Comparison of ENCODE assay signal across 9 cellular contexts in the genomic region with DNA sequence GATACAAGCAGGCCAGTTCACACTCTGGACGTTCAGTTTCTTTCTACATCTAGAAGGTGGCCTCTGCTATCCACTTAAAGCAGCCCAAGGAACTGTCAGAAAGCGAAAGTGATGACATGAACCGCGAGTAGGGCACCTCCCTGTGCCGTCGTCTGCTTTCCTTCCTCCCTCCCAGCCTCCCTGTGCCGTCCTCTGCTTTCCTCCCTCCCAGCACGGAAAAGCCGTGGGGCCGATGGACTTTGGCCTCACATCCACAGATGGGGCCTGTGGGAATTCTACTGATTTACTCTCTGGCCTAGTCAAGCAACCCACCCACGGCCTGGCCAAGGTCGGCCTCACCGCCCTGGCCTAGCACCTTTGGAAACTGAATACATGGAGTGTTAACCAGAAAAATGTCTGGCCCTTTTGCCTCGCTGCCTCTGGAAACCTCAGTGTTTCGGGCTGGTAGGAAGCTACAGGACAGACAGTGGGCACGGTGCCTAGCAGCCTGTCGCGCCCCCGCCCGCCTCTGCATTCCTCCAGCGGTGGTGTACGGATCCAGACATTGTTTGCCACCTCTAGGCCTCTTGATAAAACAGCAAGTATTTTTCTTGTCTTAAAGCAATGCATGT. TPM values are rescaled to one million over a fixed set of nuclear protein-coding genes. Genes with fewer than 3 reads are reported as not detected.
DNase-seq lines count a peak whose midpoint lies in the region; ATAC-seq and TF ChIP-seq lines count a peak whose summit lies in the region.
"Had no signal": no experiment of that assay in that cellular context is flagged by ENCODE, and none has a peak within 500 bp of the region (broad histone marks: within the 10 kb centered on the region; RNA-seq: fewer than 3 reads in every experiment).

No MANE protein-coding gene starts in this region.

- peak; percentile 26 for ATAC-seq in stimulated activated naive CD8-positive, alpha-beta T cell treated with anti-CD3 and anti-CD28 coated beads, Interleukin-15, amount 100 ng/mL, for 72 hours
- ATAC-seq in GM18511 (IDR thresholded peaks at IDR 0.05; ENCODE audit: unreplicated experiment): no peak

- TF ChIP-seq CTCF in GM10266 (IDR thresholded peaks at IDR 0.05; ENCODE audit: control insufficient read depth, insufficient read depth, low read depth, missing control alignments): no peak

- DNase-seq in activated naive CD4-positive, alpha-beta T cell treated with Interleukin-2 at 50 U/mL for 16 hours: peak; percentile 54
- no peak for DNase-seq in activated naive CD4-positive, alpha-beta T cell treated with anti-CD3 and anti-CD28 coated beads for 36 hours
- DNase-seq in immature natural killer cell (peak in 1 of 3 donors; percentile 27), GM10266 (ENCODE audit: extremely low spot score) (no peak), NK-92 (lab: John Stamatoyannopoulos, UW; ENCODE audit: unreplicated experiment) (no peak)
- no peak for DNase-seq in stimulated activated naive CD8-positive, alpha-beta T cell treated with anti-CD3 and anti-CD28 coated beads, Interleukin-15, amount 100 ng/mL, for 72 hours

- no peak overlapping the region for H3K27ac Mint-ChIP-seq in activated naive CD4-positive, alpha-beta T cell treated with anti-CD3 and anti-CD28 coated beads for 36 hours
- peak overlapping the region; percentile 75 to 84 (median 82) for H3K27ac Mint-ChIP-seq in immature natural killer cell
- no peak overlapping the region for H3K27ac Mint-ChIP-seq in stimulated activated naive CD8-positive, alpha-beta T cell treated with anti-CD3 and anti-CD28 coated beads, Interleukin-15, amount 100 ng/mL, for 72 hours

- no peaks in the 10 kb centered on the region for H3K27me3 Mint-ChIP-seq in activated naive CD4-positive, alpha-beta T cell treated with anti-CD3 and anti-CD28 coated beads for 36 hours (ENCODE audit: low read depth)
- no peaks in the 10 kb centered on the region for H3K27me3 Mint-ChIP-seq in immature natural killer cell (ENCODE audit: low read depth in 3 of 3)
- H3K27me3 Mint-ChIP-seq in stimulated activated naive CD8-positive, alpha-beta T cell treated with anti-CD3 and anti-CD28 coated beads, Interleukin-15, amount 100 ng/mL, for 72 hours: no peaks in the 10 kb centered on the region

- peak overlapping the region; percentile 3 for H3K27ac ChIP-seq in adipose tissue (ENCODE audit: low read depth, low read length)
- H3K27ac ChIP-seq: C4-2B had no signal

- WGBS in adipose tissue, 3 donors: 6 to 31% (median 20%) methylated on average over 22 of the region's 22 CpGs

- no peak overlapping the region for H3K4me3 Mint-ChIP-seq in activated naive CD4-positive, alpha-beta T cell treated with anti-CD3 and anti-CD28 coated beads for 36 hours
- H3K4me3 Mint-ChIP-seq in immature natural killer cell: peak overlapping the region in 4 of 5 donors; percentile 44 to 80 (median 60)
- no peak overlapping the region for H3K4me3 Mint-ChIP-seq in stimulated activated naive CD8-positive, alpha-beta T cell treated with anti-CD3 and anti-CD28 coated beads, Interleukin-15, amount 100 ng/mL, for 72 hours

- intact Hi-C loops in activated naive CD4-positive, alpha-beta T cell treated with anti-CD3 and anti-CD28 coated beads for 36 hours (cut with micrococcal nuclease): no loop called here

- CTCF ChIA-PET in activated naive CD4-positive, alpha-beta T cell treated with anti-CD3 and anti-CD28 coated beads for 36 hours (lab: Charles Lee): interaction anchor here (0.6 to 2.0 kb wide), 4 partner anchors 13 to 262 kb away, joined by 3 to 5 read pairs (median 4); a partner anchor contains a TSS

- H3K36me3 Mint-ChIP-seq in activated naive CD4-positive, alpha-beta T cell treated with anti-CD3 and anti-CD28 coated beads for 36 hours (ENCODE audit: low read depth): peaks cover 31% of the 10 kb centered on the region
- peaks cover 3 to 30% (median 8%) of the 10 kb centered on the region in 3 donors for H3K36me3 Mint-ChIP-seq in immature natural killer cell

- peaks cover 3% of the 10 kb centered on the region for H3K9me3 Mint-ChIP-seq in activated naive CD4-positive, alpha-beta T cell treated with anti-CD3 and anti-CD28 coated beads for 36 hours
- no peaks in the 10 kb centered on the region for H3K9me3 Mint-ChIP-seq in immature natural killer cell
- H3K9me3 Mint-ChIP-seq in stimulated activated naive CD8-positive, alpha-beta T cell treated with anti-CD3 and anti-CD28 coated beads, Interleukin-15, amount 100 ng/mL, for 72 hours: no peaks in the 10 kb centered on the region

- H3K4me1 Mint-ChIP-seq in activated naive CD4-positive, alpha-beta T cell treated with anti-CD3 and anti-CD28 coated beads for 36 hours (ENCODE audit: low read depth): peaks cover 33% of the 10 kb centered on the region
- peaks cover 4 to 14% of the 10 kb centered on the region in 2 donors for H3K4me1 Mint-ChIP-seq in immature natural killer cell
- peaks cover 34% of the 10 kb centered on the region for H3K4me1 Mint-ChIP-seq in stimulated activated naive CD8-positive, alpha-beta T cell treated with anti-CD3 and anti-CD28 coated beads, Interleukin-15, amount 100 ng/mL, for 72 hours

RNA-seq across cellular contexts. Expression of a gene that starts 14.2 kb away (rescaled TPM):
- total RNA-seq in activated naive CD4-positive, alpha-beta T cell treated with anti-CD3 and anti-CD28 coated beads for 36 hours: 10 to 100 TPM; 47.6 to 48.2 TPM
- polyA plus RNA-seq in adipose tissue (10 to 100 TPM in 2 of 3 donors, 1 to 10 TPM in 1; 8.1 to 19.9 (median 19.6) TPM), immature natural killer cell (1 to 10 TPM in 2 of 3 donors, under 1 TPM in 1; 0.27 to 6.4 (median 5.1) TPM)

RNA-seq across cellular contexts. Expression of a gene that starts 18.6 kb away (rescaled TPM):
- under 1 TPM in 1 of 2 experiments, not detected in 1; 0.25 TPM for total RNA-seq in activated naive CD4-positive, alpha-beta T cell treated with anti-CD3 and anti-CD28 coated beads for 36 hours
- 10 to 100 TPM in 1 of 3 donors, 1 to 10 TPM in 2; 3.7 to 10.9 (median 8.5) TPM for polyA plus RNA-seq in adipose tissue
- polyA plus RNA-seq in immature natural killer cell: 1 to 10 TPM in 2 of 3 donors, not detected in 1; 2.2 to 2.9 TPM

RNA-seq across cellular contexts. Expression of a gene that starts 57.9 kb away (rescaled TPM):
- 10 to 100 TPM; 13.4 to 13.9 TPM for total RNA-seq in activated naive CD4-positive, alpha-beta T cell treated with anti-CD3 and anti-CD28 coated beads for 36 hours
- polyA plus RNA-seq in adipose tissue: 10 to 100 TPM in 2 of 3 donors, 1 to 10 TPM in 1; 4.2 to 16.8 (median 13.8) TPM
- 10 to 100 TPM; 13.1 to 25.5 (median 16.9) TPM for polyA plus RNA-seq in immature natural killer cell

Comparison
In these comparisons a context has a peak if more than half of its experiments do, and no peak if none do; other contexts are left out.
1. H3K27ac Mint-ChIP-seq: peak in immature natural killer cell (6 of 6); none in activated naive CD4-positive, alpha-beta T cell treated with anti-CD3 and anti-CD28 coated beads for 36 hours (single experiment) and stimulated activated naive CD8-positive, alpha-beta T cell treated with anti-CD3 and anti-CD28 coated beads, Interleukin-15, amount 100 ng/mL, for 72 hours (0 of 2).
2. H3K4me3 Mint-ChIP-seq: peak in immature natural killer cell (4 of 5); none in activated naive CD4-positive, alpha-beta T cell treated with anti-CD3 and anti-CD28 coated beads for 36 hours (single experiment) and stimulated activated naive CD8-positive, alpha-beta T cell treated with anti-CD3 and anti-CD28 coated beads, Interleukin-15, amount 100 ng/mL, for 72 hours (0 of 2).